In the genomic region with DNA sequence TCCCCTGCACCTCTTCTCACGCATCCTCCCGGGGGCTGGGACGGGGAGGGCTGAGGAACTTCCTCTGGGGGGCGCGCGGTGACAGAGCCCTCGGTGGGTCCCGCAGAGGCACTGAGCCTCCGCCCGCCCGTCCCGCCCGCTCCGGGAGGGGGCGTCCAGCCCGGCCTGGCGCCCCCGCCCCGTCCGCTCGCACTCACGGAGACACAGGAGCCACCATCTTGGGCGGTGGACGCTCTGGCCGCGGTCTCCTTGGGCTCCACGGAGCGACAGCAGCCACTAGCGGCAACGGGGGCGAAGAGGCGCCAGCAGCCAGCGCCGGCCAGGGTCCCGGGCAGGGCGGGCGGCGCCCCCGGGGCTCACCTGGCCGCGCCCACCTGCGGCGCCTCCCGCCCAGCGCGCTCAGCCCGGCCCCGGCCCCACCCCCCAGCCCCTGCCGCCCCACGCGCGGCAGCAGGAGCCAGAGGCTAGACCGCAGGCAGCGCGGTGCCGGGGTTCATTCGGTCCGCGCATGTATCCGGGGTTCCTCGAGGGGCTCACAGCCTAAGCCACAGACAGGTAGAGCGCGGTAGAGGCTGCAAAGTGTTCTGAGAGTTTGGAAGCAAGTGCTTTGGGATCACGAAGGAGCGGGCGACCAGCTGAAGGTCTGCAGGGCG, we compare ENCODE assay signal across 8 cellular contexts. TPM values are rescaled to one million over a fixed set of nuclear protein-coding genes. Genes with fewer than 3 reads are reported as not detected.
DNase-seq lines count a peak whose midpoint lies in the region; ATAC-seq, FAIRE-seq and TF ChIP-seq lines count a peak whose summit lies in the region.

Gene C17orf113, minus strand, starts transcription at position 242 of the 653 bp plus-strand sequence. CDS start 7,225 bp downstream, outside the sequence.

- peaks cover 12% of the 10 kb centered on the region for H3K27me3 ChIP-seq in HL-60 (ENCODE audit: insufficient read depth, poor library complexity, severe bottlenecking)
- H3K27me3 ChIP-seq in hepatocyte, result peaks cover 18% of the 10 kb centered on the region
- peaks cover 7% of the 10 kb centered on the region for H3K27me3 ChIP-seq in rectal smooth muscle tissue (ENCODE audit: control insufficient read depth, insufficient read depth, low read length)

- no peaks in the 10 kb centered on the region for H3K9me3 ChIP-seq in SK-N-MC (ENCODE audit: low read depth, low read length)
- H3K9me3 ChIP-seq in hepatocyte (ENCODE audit: low read depth), result no peaks in the 10 kb centered on the region

- H3K27ac ChIP-seq in HL-60 (replicated peaks) (no peak within 1 kb of the TSS), SK-N-MC (no peak within 1 kb of the TSS), hepatocyte (peak within 1 kb of the TSS; percentile 58), rectal smooth muscle tissue (ENCODE audit: low read depth, low read length) (no peak within 1 kb of the TSS)

- ATAC-seq in GM21526 (IDR thresholded peaks at IDR 0.05; ENCODE audit: low FRiP score, unreplicated experiment) (no peak), HG03460 (IDR thresholded peaks at IDR 0.05; ENCODE audit: unreplicated experiment) (no peak)

- H3K9me2 ChIP-seq in hepatocyte (replicated peaks; ENCODE audit: insufficient read depth), result no peaks in the 10 kb centered on the region

- H3K4me2 ChIP-seq in hepatocyte, result peak within 1 kb of the TSS; percentile 96

- FAIRE-seq in D721Med (lab: Jason Lieb, UNC), result no peak

- no peaks in the 10 kb centered on the region for H3K36me3 ChIP-seq in SK-N-MC (ENCODE audit: insufficient read depth, low read length)
- no peaks in the 10 kb centered on the region for H3K36me3 ChIP-seq in hepatocyte (replicated peaks; ENCODE audit: insufficient read depth, low read depth)
- no peaks in the 10 kb centered on the region for H3K36me3 ChIP-seq in rectal smooth muscle tissue (ENCODE audit: control insufficient read depth, insufficient read depth, low read length)

- H3K9ac ChIP-seq in SK-N-MC (ENCODE audit: insufficient read length), result peak within 1 kb of the TSS; percentile 41
- peak within 1 kb of the TSS; percentile 41 for H3K9ac ChIP-seq in rectal smooth muscle tissue (ENCODE audit: low read length)

- TF ChIP-seq CTCF in D721Med (IDR thresholded peaks at IDR 0.05; ENCODE audit: insufficient read depth, missing control alignments) (peak; percentile 44), HL-60 (IDR thresholded peaks at IDR 0.05; ENCODE audit: insufficient read depth, low read length) (peak; percentile 1), hepatocyte (IDR thresholded peaks at IDR 0.05; ENCODE audit: poor library complexity) (peak; percentile 50)

- H3K4me1 ChIP-seq in hepatocyte (ENCODE audit: insufficient read depth) (peaks cover 7% of the 10 kb centered on the region), rectal smooth muscle tissue (ENCODE audit: control insufficient read depth, insufficient read depth, low read length) (peaks cover 3% of the 10 kb centered on the region)

- no peaks in the 10 kb centered on the region for H4K20me1 ChIP-seq in hepatocyte (ENCODE audit: insufficient read depth, poor library complexity, severe bottlenecking)

- H3K79me2 ChIP-seq in hepatocyte, result no peaks in the 10 kb centered on the region

- peak; percentile 90 for DNase-seq in D721Med (ENCODE audit: insufficient read length, low spot score)
- peak; percentile 33 to 44 for DNase-seq in HL-60 (ENCODE audit: low read depth in 1 of 2, low spot score in 1 of 2)
- DNase-seq in SK-N-MC (ENCODE audit: low read depth, low spot score), result no peak
- peak in 42 of 56 donors; percentile 3 to 64 (median 28) for DNase-seq in amygdala (lab: John Stamatoyannopoulos, UW)
- peak; percentile 86 for DNase-seq in hepatocyte (ENCODE audit: low spot score)

- WGBS in hepatocyte (ENCODE audit: low lambda C conversion rate, missing lambda C conversion rate), result 2% methylated on average over 18 of the region's 67 CpGs

- peak within 1 kb of the TSS; percentile 55 for H3K4me3 ChIP-seq in HL-60 (replicated peaks; ENCODE audit: insufficient read depth, low read length)
- H3K4me3 ChIP-seq in SK-N-MC, result peak within 1 kb of the TSS; percentile 71
- H3K4me3 ChIP-seq in hepatocyte, result peak within 1 kb of the TSS; percentile 87
- H3K4me3 ChIP-seq in rectal smooth muscle tissue (ENCODE audit: low read length), result peak within 1 kb of the TSS; percentile 54

- H2AFZ ChIP-seq in hepatocyte, result peak within 1 kb of the TSS; percentile 100

RNA-seq across cellular contexts. Expression of gene C17orf113, which starts in this region (rescaled TPM):
- total RNA-seq in hepatocyte, result 1.1 and 1.9 TPM in 2 replicates
- polyA plus RNA-seq in hepatocyte, result 0.46 and 1.2 TPM in 2 replicates
